In genomic region chrX:119237526-119238035, GRCh38 we compare ENCODE assay signal across 1 cellular context.
A peak's percentile ranks its signal among the peaks of the same experiment; 100 is the strongest.
TF ChIP-seq lines count a peak whose summit lies in the region.

No MANE protein-coding gene starts in this region.

TF ChIP-seq in K562, 482 proteins besides CTCF, POLR2A, EP300 and RAD21 (continued from another document):
- TF ChIP-seq, protein P1, sequence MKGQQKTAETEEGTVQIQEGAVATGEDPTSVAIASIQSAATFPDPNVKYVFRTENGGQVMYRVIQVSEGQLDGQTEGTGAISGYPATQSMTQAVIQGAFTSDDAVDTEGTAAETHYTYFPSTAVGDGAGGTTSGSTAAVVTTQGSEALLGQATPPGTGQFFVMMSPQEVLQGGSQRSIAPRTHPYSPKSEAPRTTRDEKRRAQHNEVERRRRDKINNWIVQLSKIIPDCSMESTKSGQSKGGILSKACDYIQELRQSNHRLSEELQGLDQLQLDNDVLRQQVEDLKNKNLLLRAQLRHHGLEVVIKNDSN (CRISPR knock-in tag; IDR thresholded peaks at IDR 0.05), result peak; percentile 41; the same call in 1 of the 2 replicates
- no peak for TF ChIP-seq RREB1 (CRISPR knock-in tag; IDR thresholded peaks at IDR 0.05)
